Comparison of ENCODE assay signal across 8 cellular contexts in genomic region chr2:212777020-212777491, GRCh38.
A peak's percentile ranks its signal among the peaks of the same experiment; 100 is the strongest.
DNase-seq lines count a peak whose midpoint lies in the region; ATAC-seq and TF ChIP-seq lines count a peak whose summit lies in the region.

No MANE protein-coding gene starts in this region.

- no peak overlapping the region for H3K27ac Mint-ChIP-seq in osteocyte (ENCODE audit: unreplicated experiment)

- peak overlapping the region; percentile 45 for H3K4me3 Mint-ChIP-seq in osteocyte (ENCODE audit: unreplicated experiment)

- TF ChIP-seq CTCF in osteocyte (IDR thresholded peaks at IDR 0.05) = peak; percentile 74

- H3K27me3 Mint-ChIP-seq in osteocyte (ENCODE audit: unreplicated experiment) = no peaks in the 10 kb centered on the region

- H3K9me3 Mint-ChIP-seq in osteocyte (ENCODE audit: unreplicated experiment) = no peaks in the 10 kb centered on the region

- ATAC-seq in GM21360 (IDR thresholded peaks at IDR 0.05; ENCODE audit: unreplicated experiment) (peak; percentile 73), esophagus mucosa (peak; percentile 84), HG03460 (IDR thresholded peaks at IDR 0.05; ENCODE audit: unreplicated experiment) (no peak)

- peak; percentile 52 for DNase-seq in EH (ENCODE audit: low read depth)
- DNase-seq in KG1 (lab: John Stamatoyannopoulos, UW) = peak; percentile 33
- peak; percentile 45 for DNase-seq in SK-MEL-5 (ENCODE audit: low read depth, low spot score)
- no peak for DNase-seq in osteocyte (ENCODE audit: extremely low spot score, unreplicated experiment)
- DNase-seq in activated CD8-positive, alpha-beta memory T cell treated with anti-CD3 and anti-CD28 coated beads for 24 hours = no peak

- H3K4me1 Mint-ChIP-seq in osteocyte (ENCODE audit: unreplicated experiment) = peaks cover 4% of the 10 kb centered on the region

- in situ Hi-C loops in SK-MEL-5 (cut with HindIII; ENCODE audit: low pct_unique_long_range_greater_than_20kb, low sequenced_read_pairs) = no loop called here

- no peaks in the 10 kb centered on the region for H3K36me3 Mint-ChIP-seq in osteocyte (ENCODE audit: unreplicated experiment)

Comparison
In these comparisons a context has a peak if more than half of its experiments do, and no peak if none do; other contexts are left out.
1. DNase-seq: peak in EH (single experiment), KG1 (single experiment) and SK-MEL-5 (single experiment); none in osteocyte (single experiment) and activated CD8-positive, alpha-beta memory T cell treated with anti-CD3 and anti-CD28 coated beads for 24 hours (single experiment).